ENCODE assay signal across 16 cellular contexts in genomic region chr2:160583823-160584537, GRCh38.
DNase-seq lines count a peak whose midpoint lies in the region; ATAC-seq and TF ChIP-seq lines count a peak whose summit lies in the region.
"Had no signal": no experiment of that assay in that cellular context is flagged by ENCODE, and none has a peak within 500 bp of the region (broad histone marks: within the 10 kb centered on the region; RNA-seq: fewer than 3 reads in every experiment).

No MANE protein-coding gene starts in this region.

- no peak overlapping the region for H3K4me3 Mint-ChIP-seq in WTC11
- H3K4me3 Mint-ChIP-seq: natural killer cell had no signal

- CTCF ChIA-PET in WTC11 (lab: Charles Lee), result interaction anchor here (0.6 to 1.2 kb wide), 2 partner anchors 328 to 409 kb away, joined by 3 to 4 read pairs; no protein-coding TSS in a partner anchor
- CTCF ChIA-PET in HEK293T (lab: Yijun Ruan, JAX), result no interaction called here

- peaks cover 48% of the 10 kb centered on the region for H3K4me1 Mint-ChIP-seq in WTC11

- H3K9me3 ChIP-seq in hepatocyte (ENCODE audit: low read depth) (no peaks in the 10 kb centered on the region), vagina (no peaks in the 10 kb centered on the region)
- H3K9me3 ChIP-seq: colonic mucosa had no signal

- TF ChIP-seq CTCF in WTC11 (IDR thresholded peaks at IDR 0.05) (no peak), hepatocyte (IDR thresholded peaks at IDR 0.05; ENCODE audit: poor library complexity) (no peak), vagina (IDR thresholded peaks at IDR 0.05) (no peak)

- H3K36me3 ChIP-seq in hepatocyte (replicated peaks; ENCODE audit: insufficient read depth, low read depth), result no peaks in the 10 kb centered on the region
- H3K36me3 ChIP-seq in rectal smooth muscle tissue (ENCODE audit: control insufficient read depth, insufficient read depth, low read length), result no peaks in the 10 kb centered on the region
- H3K36me3 ChIP-seq in vagina, result no peaks in the 10 kb centered on the region
- H3K36me3 ChIP-seq: colonic mucosa had no signal

- H3K27ac Mint-ChIP-seq in WTC11, result peak overlapping the region; percentile 22; the same call in 1 of the 2 replicates
- H3K27ac Mint-ChIP-seq: natural killer cell had no signal

- no peaks in the 10 kb centered on the region for H3K27me3 Mint-ChIP-seq in WTC11 (ENCODE audit: low read depth)

- no peaks in the 10 kb centered on the region for H3K9me3 Mint-ChIP-seq in WTC11
- H3K9me3 Mint-ChIP-seq: natural killer cell had no signal

- POLR2A ChIA-PET in WTC11 (lab: Charles Lee) (no interaction called here), HEK293T (lab: Yijun Ruan, JAX) (no interaction called here)

- H4K20me1 ChIP-seq in hepatocyte (ENCODE audit: insufficient read depth, poor library complexity, severe bottlenecking), result no peaks in the 10 kb centered on the region

- no peak overlapping the region for H3K9ac ChIP-seq in rectal smooth muscle tissue (ENCODE audit: low read length)

- H3K4me2 ChIP-seq in hepatocyte, result no peak overlapping the region

- peak overlapping the region; percentile 67 for H3K27ac ChIP-seq in hepatocyte
- peak overlapping the region; percentile 66 for H3K27ac ChIP-seq in rectal smooth muscle tissue (ENCODE audit: low read depth, low read length)
- no peak overlapping the region for H3K27ac ChIP-seq in vagina
- H3K27ac ChIP-seq: colonic mucosa had no signal

- H3K4me1 ChIP-seq in hepatocyte (ENCODE audit: insufficient read depth) (peaks cover 20% of the 10 kb centered on the region), rectal smooth muscle tissue (ENCODE audit: control insufficient read depth, insufficient read depth, low read length) (peaks cover 17% of the 10 kb centered on the region), vagina (peaks cover 14% of the 10 kb centered on the region)
- H3K4me1 ChIP-seq: colonic mucosa had no signal

- 88% methylated on average over 8 of the region's 8 CpGs for WGBS in hepatocyte (ENCODE audit: low lambda C conversion rate, missing lambda C conversion rate)

- DNase-seq in ELF-1 (ENCODE audit: low read depth, low spot score), result peak; percentile 17
- no peak for DNase-seq in WTC11 (ENCODE audit: low spot score)
- DNase-seq in hepatocyte (ENCODE audit: low spot score), result no peak
- no peak for DNase-seq in HEK293T (ENCODE audit: extremely low spot score)
- DNase-seq in activated CD4-positive, alpha-beta T cell treated with anti-CD3 and anti-CD28 coated beads, Interleukin-2, amount 50 U/mL, for 4 hours, result no peak
- DNase-seq in vagina (ENCODE audit: extremely low spot score in 2 of 2), result no peak
- DNase-seq in NOMO-1 treated with dmso at 0.1 percent for 144 hours (lab: John Stamatoyannopoulos, UW; ENCODE audit: unreplicated experiment), result no peak
- DNase-seq: activated CD4-positive, alpha-beta T cell treated with anti-CD3 and anti-CD28 coated beads for 1 hour; activated T-cell treated with anti-CD3 and anti-CD28 coated beads, Interleukin-2, amount 50 U/mL, for 1 hour; colonic mucosa; left colon; MM.1S; natural killer cell; NK-92 treated with Interleukin-12 subunit alpha and Interleukin-12 subunit beta, amount 100 ng/mL, for 24 hours; stimulated activated CD4-positive, alpha-beta T cell treated with anti-CD3 and anti-CD28 coated beads, Interleukin-4, amount 100 ng/mL, for 4 hours had no signal

- H2AFZ ChIP-seq in hepatocyte, result peak overlapping the region; percentile 24

- intact Hi-C loops in vagina (cut with DNase I), result no loop called here

- no peak; the same call in 1 of the 2 replicates for ATAC-seq in WTC11
- ATAC-seq: left colon, natural killer cell had no signal

- no peak for TF ChIP-seq POLR2A in vagina (IDR thresholded peaks at IDR 0.05)

- H3K9me2 ChIP-seq in hepatocyte (replicated peaks; ENCODE audit: insufficient read depth), result no peaks in the 10 kb centered on the region

- H3K36me3 Mint-ChIP-seq in WTC11, result no peaks in the 10 kb centered on the region
- H3K36me3 Mint-ChIP-seq: natural killer cell had no signal

- H3K4me3 ChIP-seq in hepatocyte (no peak overlapping the region), rectal smooth muscle tissue (ENCODE audit: low read length) (no peak overlapping the region), vagina (no peak overlapping the region)
- H3K4me3 ChIP-seq: colonic mucosa had no signal

- H3K27me3 ChIP-seq in hepatocyte (no peaks in the 10 kb centered on the region), rectal smooth muscle tissue (ENCODE audit: control insufficient read depth, insufficient read depth, low read length) (no peaks in the 10 kb centered on the region), vagina (no peaks in the 10 kb centered on the region)
- H3K27me3 ChIP-seq: colonic mucosa had no signal

- H3K79me2 ChIP-seq in hepatocyte, result no peaks in the 10 kb centered on the region

TF ChIP-seq in WTC11, 78 proteins besides CTCF, POLR2A, EP300 and RAD21:
- TF ChIP-seq TEAD1 (CRISPR knock-in tag; IDR thresholded peaks at IDR 0.05) (no peak), SOX15 (CRISPR knock-in tag; IDR thresholded peaks at IDR 0.05) (no peak), NFYB (CRISPR knock-in tag; conservative IDR thresholded peaks at IDR 0.05; ENCODE audit: low read depth) (no peak), ELF4 (CRISPR knock-in tag; IDR thresholded peaks at IDR 0.05; ENCODE audit: low read depth) (no peak), MAX (CRISPR knock-in tag; IDR thresholded peaks at IDR 0.05) (no peak), PREB (CRISPR knock-in tag; IDR thresholded peaks at IDR 0.05; ENCODE audit: borderline replicate concordance) (no peak), ESRRA (CRISPR knock-in tag; IDR thresholded peaks at IDR 0.05; ENCODE audit: borderline replicate concordance) (no peak), OVOL2 (CRISPR knock-in tag; IDR thresholded peaks at IDR 0.05; ENCODE audit: borderline replicate concordance) (no peak), RORB (CRISPR knock-in tag; IDR thresholded peaks at IDR 0.05) (no peak), ZNF317 (CRISPR knock-in tag; IDR thresholded peaks at IDR 0.05; ENCODE audit: borderline replicate concordance, low read depth) (no peak), ZNF138 (CRISPR knock-in tag; conservative IDR thresholded peaks at IDR 0.05) (no peak)

TF ChIP-seq in HEK293T, 16 proteins besides CTCF, POLR2A, EP300 and RAD21:
- TF ChIP-seq TARDBP (IDR thresholded peaks at IDR 0.05) (no peak), ZNF384 (IDR thresholded peaks at IDR 0.05) (no peak), FOXM1 (IDR thresholded peaks at IDR 0.05; ENCODE audit: borderline replicate concordance) (no peak), HDGF (IDR thresholded peaks at IDR 0.05; ENCODE audit: borderline replicate concordance) (no peak), SP1 (IDR thresholded peaks at IDR 0.05) (no peak), ELF4 (IDR thresholded peaks at IDR 0.05) (no peak), LEF1 (IDR thresholded peaks at IDR 0.05; ENCODE audit: borderline replicate concordance) (no peak), PKNOX1 (IDR thresholded peaks at IDR 0.05) (no peak), FOXA1 (IDR thresholded peaks at IDR 0.05) (no peak), FOXK2 (IDR thresholded peaks at IDR 0.05) (no peak), ARNT (IDR thresholded peaks at IDR 0.05) (no peak), NFRKB (IDR thresholded peaks at IDR 0.05) (no peak), CTBP1 (IDR thresholded peaks at IDR 0.05; ENCODE audit: borderline replicate concordance) (no peak), SUZ12 (IDR thresholded peaks at IDR 0.05) (no peak), L3MBTL2 (conservative IDR thresholded peaks at IDR 0.05) (no peak), BHLHE40 (IDR thresholded peaks at IDR 0.05; ENCODE audit: borderline replicate concordance) (no peak)
